Comparison of ENCODE assay signal across 17 cellular contexts in genomic region chr2:189483571-189484415, GRCh38. TPM values are rescaled to one million over a fixed set of nuclear protein-coding genes. Genes with fewer than 3 reads are reported as not detected.
DNase-seq lines count a peak whose midpoint lies in the region; ATAC-seq, FAIRE-seq and TF ChIP-seq lines count a peak whose summit lies in the region.
"Had no signal": no experiment of that assay in that cellular context is flagged by ENCODE, and none has a peak within 500 bp of the region (broad histone marks: within the 10 kb centered on the region; RNA-seq: fewer than 3 reads in every experiment).

No MANE protein-coding gene starts in this region.

- BruUV-seq in HepG2 (replicated peaks; lab: Mats Ljungman, UMichigan) = no TSS peak

- H3K4me1 ChIP-seq in HepG2 (ENCODE audit: insufficient read depth, low read length) = no peaks in the 10 kb centered on the region
- peaks cover 7 to 22% (median 8%) of the 10 kb centered on the region in 3 donors for H3K4me1 ChIP-seq in skeletal muscle tissue (ENCODE audit: control insufficient read depth in 3 of 3, insufficient read depth in 3 of 3, low read length in 3 of 3)
- H3K4me1 ChIP-seq in Karpas-422 (ENCODE audit: low read length) = 0 out of 2 replicates have a peak, but pooled peaks cover 3% of the 10 kb centered on the region
- H3K4me1 ChIP-seq: Peyer's patch had no signal

- H3K27ac ChIP-seq in HepG2 (ENCODE audit: extremely low read length, insufficient read depth, low read length) (no peak overlapping the region), skeletal muscle tissue (ENCODE audit: low read depth, low read length) (peak overlapping the region; percentile 79), Karpas-422 (ENCODE audit: low read length) (no peak overlapping the region)
- H3K27ac ChIP-seq: 22Rv1, Peyer's patch had no signal

- H3K27me3 ChIP-seq in HepG2 (ENCODE audit: control insufficient read depth in 1 of 2, insufficient read depth in 2 of 2, low read length in 2 of 2) = no peaks in the 10 kb centered on the region
- H3K27me3 ChIP-seq in skeletal muscle tissue (ENCODE audit: control insufficient read depth in 3 of 3, insufficient read depth in 3 of 3, low read length in 3 of 3) = no peaks in the 10 kb centered on the region
- H3K27me3 ChIP-seq in Karpas-422 (ENCODE audit: low read length) = no peaks in the 10 kb centered on the region
- H3K27me3 ChIP-seq: Peyer's patch had no signal

- no peak overlapping the region for H2AFZ ChIP-seq in HepG2 (ENCODE audit: low read length)
- H2AFZ ChIP-seq in Karpas-422 (ENCODE audit: low read length) = no peak overlapping the region

- CTCF ChIA-PET in HepG2 (lab: Yijun Ruan, JAX; ENCODE audit: low intra/inter-chr PET ratio, low total read pairs) = no interaction called here

- in situ Hi-C loops in HepG2 (cut with HindIII; ENCODE audit: extremely low pct_ligation_motif_present, low pct_unique_long_range_greater_than_20kb) = no loop called here

- TF ChIP-seq POLR2A in HepG2 (IDR thresholded peaks at IDR 0.05; ENCODE audit: insufficient read depth in 1 of 2, low read depth in 2 of 2, low read length in 2 of 2) = no peak

- TF ChIP-seq EP300 in HepG2 (IDR thresholded peaks at IDR 0.05; ENCODE audit: low read depth in 2 of 2, low read length in 2 of 2) (no peak), HepG2 (CRISPR knock-in tag; IDR thresholded peaks at IDR 0.05; ENCODE audit: borderline replicate concordance) (no peak)

- no peaks in the 10 kb centered on the region for H4K20me1 ChIP-seq in HepG2 (ENCODE audit: insufficient read depth, low read length)
- H4K20me1 ChIP-seq in Karpas-422 (ENCODE audit: insufficient read depth, low read depth, low read length) = no peaks in the 10 kb centered on the region

- H3K79me2 ChIP-seq in HepG2 (ENCODE audit: insufficient read depth, low read length) = no peaks in the 10 kb centered on the region
- H3K79me2 ChIP-seq in Karpas-422 (ENCODE audit: low read length) = no peaks in the 10 kb centered on the region

- POLR2A ChIA-PET in HepG2 (lab: Yijun Ruan, JAX) = interaction anchor here (1.0 kb wide), 1 partner anchor 97 kb away, joined by 4 read pairs; the partner anchor contains the start of gene SLC40A1

- TF ChIP-seq CTCF in HepG2 (CRISPR knock-in tag; IDR thresholded peaks at IDR 0.05) = no peak

- peak; percentile 75 for ATAC-seq in HepG2
- no peak for ATAC-seq in GM18498 (IDR thresholded peaks at IDR 0.05; ENCODE audit: unreplicated experiment)
- ATAC-seq in GM18519 (IDR thresholded peaks at IDR 0.05; ENCODE audit: low FRiP score, unreplicated experiment) = no peak

- H3K4me2 ChIP-seq in HepG2 (ENCODE audit: low read depth, low read length) (no peak overlapping the region), Karpas-422 (ENCODE audit: low read depth, low read length, poor library complexity, severe bottlenecking) (no peak overlapping the region)

- TF ChIP-seq RAD21 in HepG2 (CRISPR knock-in tag; IDR thresholded peaks at IDR 0.05) = no peak

- no peak overlapping the region for H3K9ac ChIP-seq in HepG2 (ENCODE audit: insufficient read depth, low read depth, low read length)
- H3K9ac ChIP-seq in skeletal muscle tissue (ENCODE audit: low read depth in 1 of 3, low read length in 3 of 3) = no peak overlapping the region
- H3K9ac ChIP-seq in Karpas-422 (ENCODE audit: low read length) = no peak overlapping the region

- H3K9me3 ChIP-seq in HepG2 (ENCODE audit: low read length) (no peaks in the 10 kb centered on the region), skeletal muscle tissue (ENCODE audit: control insufficient read depth in 3 of 3, low read length in 3 of 3) (no peaks in the 10 kb centered on the region), Karpas-422 (ENCODE audit: low read length) (no peaks in the 10 kb centered on the region)
- H3K9me3 ChIP-seq: Peyer's patch had no signal

- no peaks in the 10 kb centered on the region for H3K9me2 ChIP-seq in Karpas-422 (replicated peaks; ENCODE audit: insufficient read depth, low read length)

- H3K36me3 ChIP-seq in HepG2 (replicated peaks in 1 of 2; ENCODE audit: control insufficient read depth in 1 of 2, insufficient read depth in 2 of 2, low read length in 2 of 2) (no peaks in the 10 kb centered on the region), skeletal muscle tissue (ENCODE audit: control insufficient read depth in 3 of 3, insufficient read depth in 3 of 3, low read length in 3 of 3) (no peaks in the 10 kb centered on the region), Karpas-422 (ENCODE audit: insufficient read depth, low read length) (no peaks in the 10 kb centered on the region)
- H3K36me3 ChIP-seq: Peyer's patch had no signal

- peak; percentile 18 for DNase-seq in DMS53 (lab: John Stamatoyannopoulos, UW)
- DNase-seq in DMS53 treated with DMSO at 0.1 percent for 48 hours (lab: John Stamatoyannopoulos, UW; ENCODE audit: unreplicated experiment) = no peak
- peak; percentile 17 for DNase-seq in HuH-7 (ENCODE audit: low spot score)
- no peak for DNase-seq in HepG2 (ENCODE audit: low spot score)
- no peak for DNase-seq in Karpas-422
- DNase-seq: DMS79 treated with DMSO at 0.1 percent for 48 hours, GF-D8, NCI-H1105 treated with DMSO at 0.1 percent for 48 hours, NCI-H187, NCI-H446 treated with DMSO at 0.1 percent for 48 hours, NCI-H82, Peyer's patch, SHP77 treated with DMSO at 0.1 percent for 48 hours had no signal

- intact Hi-C loops in HepG2 (cut with micrococcal nuclease; ENCODE audit: unreplicated experiment) = no loop called here

- H3K4me3 ChIP-seq in HepG2 (replicated peaks in 1 of 3; ENCODE audit: insufficient read depth in 1 of 3, low read depth in 2 of 3, low read length in 3 of 3) (no peak overlapping the region), skeletal muscle tissue (ENCODE audit: low read length in 3 of 3) (peak overlapping the region in 1 of 3 donors; percentile 29), Karpas-422 (ENCODE audit: low read length) (no peak overlapping the region)
- H3K4me3 ChIP-seq: Peyer's patch had no signal

- WGBS in HepG2 (ENCODE audit: low lambda C conversion rate) = 41% methylated on average over 10 of the region's 10 CpGs

- no peak for FAIRE-seq in HepG2 (lab: Jason Lieb, UNC)

TF ChIP-seq in HepG2, 621 proteins besides CTCF, POLR2A, EP300 and RAD21:
- no peak for TF ChIP-seq ZNF143 (CRISPR knock-in tag; IDR thresholded peaks at IDR 0.05)

RNA-seq across cellular contexts. Expression of gene WDR75, which starts 42.5 kb away (rescaled TPM):
- total RNA-seq in HepG2 (2016; rRNA removed; fragmentation: Illumina TruSeq; extraction: Trizol) (74.1 and 106 TPM in 2 replicates), skeletal muscle tissue (40.7 TPM)
- total RNA-seq in HepG2 (2016; cell fraction: cytosol; rRNA removed; fragmentation: Illumina TruSeq; extraction: Trizol; ENCODE audit: low read depth) = 6.7 and 7.8 TPM in 2 replicates
- total RNA-seq in HepG2 (2016; cell fraction: insoluble cytoplasmic fraction; rRNA removed; fragmentation: Illumina TruSeq; extraction: Trizol) = 78.8 and 111 TPM in 2 replicates
- 18.3 and 22.3 TPM in 2 replicates for total RNA-seq in HepG2 (2016; cell fraction: membrane; rRNA removed; fragmentation: Illumina TruSeq; extraction: Trizol)
- 104 and 105 TPM in 2 replicates for total RNA-seq in HepG2 (2016; cell fraction: nucleus; rRNA removed; fragmentation: Illumina TruSeq; extraction: Trizol)
- 54.5 and 63.0 TPM in 2 replicates for polyA plus RNA-seq in HepG2 (2011; rRNA removed)
- polyA plus RNA-seq in HepG2 (2011; cell fraction: cytosol; rRNA removed) = 11.8 and 17.9 TPM in 2 replicates
- 60.9 and 85.0 TPM in 2 replicates for polyA plus RNA-seq in HepG2 (2011; cell fraction: nucleus; rRNA removed)
- 34.1 and 68.0 TPM in 2 replicates for polyA plus RNA-seq in HepG2 (2012)
- polyA plus RNA-seq in HepG2 (2016; cell fraction: cytosol; fragmentation: Illumina TruSeq; extraction: Trizol; ENCODE audit: low read depth) = 2.4 and 2.5 TPM in 2 replicates
- 68.6 and 69.2 TPM in 2 replicates for polyA plus RNA-seq in HepG2 (2016; cell fraction: insoluble cytoplasmic fraction; fragmentation: Illumina TruSeq; extraction: Trizol; ENCODE audit: low read depth)
- polyA plus RNA-seq in HepG2 (2016; cell fraction: membrane; fragmentation: Illumina TruSeq; extraction: Trizol; ENCODE audit: low read depth) = 5.7 and 7.8 TPM in 2 replicates
- polyA plus RNA-seq in HepG2 (2016; cell fraction: nucleus; fragmentation: Illumina TruSeq; extraction: Trizol; ENCODE audit: insufficient read depth, low read depth) = 100 and 103 TPM in 2 replicates
- polyA minus RNA-seq in HepG2 (2011; rRNA and poly(A)+ RNA removed; ENCODE audit: low replicate concordance) = 46.4 and 64.2 TPM in 2 replicates
- polyA minus RNA-seq in HepG2 (2011; cell fraction: cytosol; rRNA and poly(A)+ RNA removed) = 20.1 and 21.0 TPM in 2 replicates
- polyA minus RNA-seq in HepG2 (2011; cell fraction: nucleus; rRNA and poly(A)+ RNA removed) = 240 and 258 TPM in 2 replicates
- total RNA-seq in Karpas-422 (2014; rRNA removed; shearing (Covaris generic); ENCODE audit: low replicate concordance) = 44.0 and 82.7 TPM in 2 replicates

Comparison
In these comparisons a context has a peak if more than half of its experiments do, and no peak if none do; other contexts are left out.
1. DNase-seq: peak in DMS53 (single experiment) and HuH-7 (single experiment); none in DMS53 treated with DMSO at 0.1 percent for 48 hours (single experiment), HepG2 (single experiment) and Karpas-422 (single experiment).